In genomic region chr2:158457826-158458616, GRCh38 we compare ENCODE assay signal across 8 cellular contexts. TPM values are rescaled to one million over a fixed set of nuclear protein-coding genes. Genes with fewer than 3 reads are reported as not detected.
A peak's percentile ranks its signal among the peaks of the same experiment; 100 is the strongest.
DNase-seq lines count a peak whose midpoint lies in the region; ATAC-seq and TF ChIP-seq lines count a peak whose summit lies in the region.

No MANE protein-coding gene starts in this region.

- no peaks in the 10 kb centered on the region for H3K36me3 Mint-ChIP-seq in natural killer cell

- intact Hi-C loops in natural killer cell (cut with micrococcal nuclease) = no loop called here

- H3K4me1 Mint-ChIP-seq in natural killer cell = peaks cover 15 to 20% of the 10 kb centered on the region in 2 donors

- ATAC-seq in GM18870 (IDR thresholded peaks at IDR 0.05; ENCODE audit: unreplicated experiment) = peak; percentile 37
- peak; percentile 41 for ATAC-seq in HG03108 (IDR thresholded peaks at IDR 0.05; ENCODE audit: unreplicated experiment)
- peak; percentile 31 to 59 (median 38) for ATAC-seq in natural killer cell

- peaks cover 13 to 25% (median 22%) of the 10 kb centered on the region in 10 experiments for H3K4me1 ChIP-seq in BLaER1 treated with 17β-estradiol and CSF1 and Interleukin-3, amounts not matched to agents 10 nM and 100 nM

- H3K27ac ChIP-seq in BLaER1 treated with 17β-estradiol and CSF1 and Interleukin-3, amounts not matched to agents 10 nM and 100 nM = peak overlapping the region in 10 of 11 experiments; percentile 70 to 89 (median 80); a peak in 19 of 22 replicates
- H3K27ac ChIP-seq in substantia nigra (ENCODE audit: low read depth, low read length, poor library complexity, severe bottlenecking) = peak overlapping the region; percentile 97

- H3K9me3 Mint-ChIP-seq in natural killer cell = no peaks in the 10 kb centered on the region

- peaks cover 13 to 39% of the 10 kb centered on the region in 2 donors for H3K27me3 Mint-ChIP-seq in natural killer cell (ENCODE audit: low read depth in 2 of 2)

- peak overlapping the region; percentile 79 to 88 (median 86) for H3K9ac ChIP-seq in BLaER1 treated with 17β-estradiol and CSF1 and Interleukin-3, amounts not matched to agents 10 nM and 100 nM

- H4K20me1 ChIP-seq in BLaER1 treated with 17β-estradiol and CSF1 and Interleukin-3, amounts not matched to agents 10 nM and 100 nM = peaks cover 11 to 49% (median 31%) of the 10 kb centered on the region in 11 experiments; a peak in 20 of 22 replicates

- H3K27me3 ChIP-seq in BLaER1 treated with 17β-estradiol and CSF1 and Interleukin-3, amounts not matched to agents 10 nM and 100 nM = peaks cover 19 to 27% (median 22%) of the 10 kb centered on the region in 11 experiments

- peak overlapping the region; percentile 70 to 92 for H3K27ac Mint-ChIP-seq in natural killer cell

- peak overlapping the region; percentile 74 to 92 (median 85) for H3K4me3 ChIP-seq in BLaER1 treated with 17β-estradiol and CSF1 and Interleukin-3, amounts not matched to agents 10 nM and 100 nM
- H3K4me3 ChIP-seq in fibroblast of the aortic adventitia (ENCODE audit: low read depth, low read length) = peak overlapping the region; percentile 86

- peak; percentile 84 for DNase-seq in NCI-H82 (lab: John Stamatoyannopoulos, UW)
- DNase-seq in activated T-helper 1 cell treated with Interleukin-2 at 50 U/mL for 16 hours (ENCODE audit: low read depth) = peak; percentile 35
- peak; percentile 47 for DNase-seq in fibroblast of the aortic adventitia (ENCODE audit: low read depth)
- peak; percentile 51 for DNase-seq in natural killer cell
- DNase-seq in substantia nigra (lab: John Stamatoyannopoulos, UW) = peak in 43 of 49 donors; percentile 7 to 86 (median 58)

- H3K9me3 ChIP-seq in BLaER1 treated with 17β-estradiol and CSF1 and Interleukin-3, amounts not matched to agents 10 nM and 100 nM (replicated peaks in 1 of 11) = no peaks in the 10 kb centered on the region

- TF ChIP-seq CTCF in fibroblast of the aortic adventitia (IDR thresholded peaks at IDR 0.05; ENCODE audit: insufficient read depth, low read length) (peak; percentile 24), natural killer cell (IDR thresholded peaks at IDR 0.05) (peak; percentile 19)

- peak overlapping the region; percentile 97 for H3K4me3 Mint-ChIP-seq in natural killer cell

- peak overlapping the region; percentile 87 to 99 (median 95) for H3K4me2 ChIP-seq in BLaER1 treated with 17β-estradiol and CSF1 and Interleukin-3, amounts not matched to agents 10 nM and 100 nM

- no peaks in the 10 kb centered on the region for H3K36me3 ChIP-seq in BLaER1 treated with 17β-estradiol and CSF1 and Interleukin-3, amounts not matched to agents 10 nM and 100 nM

RNA-seq across cellular contexts. Expression of gene PKP4, which starts 1.3 kb away (rescaled TPM):
- total RNA-seq in fibroblast of the aortic adventitia (ENCODE audit: low replicate concordance) (33.3 and 38.0 TPM in 2 replicates), natural killer cell (1 to 10 TPM; 5.9 to 8.4 (median 7.2) TPM)

RNA-seq across cellular contexts. Expression of gene CCDC148, which starts 1.5 kb away (rescaled TPM):
- total RNA-seq in fibroblast of the aortic adventitia (ENCODE audit: low replicate concordance) (0.72 and 9.1 TPM in 2 replicates), natural killer cell (not detected)

Comparison
In these comparisons a context has a peak if more than half of its experiments do, and no peak if none do; other contexts are left out.
1. Peak in every context shown above with its lines: DNase-seq, ATAC-seq, H3K4me3 ChIP-seq and H3K27ac ChIP-seq.